9 cellular contexts compared by ENCODE assay signal in genomic region chr9:105243015-105243686, GRCh38. TPM values are rescaled to one million over a fixed set of nuclear protein-coding genes. Genes with fewer than 3 reads are reported as not detected.
DNase-seq lines count a peak whose midpoint lies in the region; ATAC-seq and TF ChIP-seq lines count a peak whose summit lies in the region.
"Had no signal": no experiment of that assay in that cellular context is flagged by ENCODE, and none has a peak within 500 bp of the region (broad histone marks: within the 10 kb centered on the region; RNA-seq: fewer than 3 reads in every experiment).

No MANE protein-coding gene starts in this region.

- peaks cover 28% of the 10 kb centered on the region for H3K4me1 Mint-ChIP-seq in CD8-positive, alpha-beta T cell (ENCODE audit: low read depth)

- H4K20me1 ChIP-seq in SU-DHL-6 (ENCODE audit: low read depth, low read length) = no peaks in the 10 kb centered on the region

- intact Hi-C loops in esophagus squamous epithelium (cut with DNase I) = loop anchor here (10.0 kb wide), 1 partner anchor 172 kb away; no protein-coding TSS in a partner anchor
- intact Hi-C loops in CD8-positive, alpha-beta T cell (cut with DNase I, micrococcal nuclease) = loop anchor here (5.0 kb wide), 5 partner anchors 251 to 1151 kb away; partner anchors contain the start of genes ABCA1 (in 1 of the 2), NIPSNAP3A (in 1 of the 2) and SMC2 (in 1 of the 2)

- no peaks in the 10 kb centered on the region for H3K27me3 ChIP-seq in SU-DHL-6 (ENCODE audit: low read length)
- no peaks in the 10 kb centered on the region for H3K27me3 ChIP-seq in esophagus squamous epithelium
- no peaks in the 10 kb centered on the region for H3K27me3 ChIP-seq in CD8-positive, alpha-beta T cell (ENCODE audit: insufficient read depth, low read length)

- no peak for TF ChIP-seq POLR2A in esophagus squamous epithelium (IDR thresholded peaks at IDR 0.05)

- H3K9me3 ChIP-seq in SU-DHL-6 (ENCODE audit: insufficient read depth, low read length) = no peaks in the 10 kb centered on the region
- no peaks in the 10 kb centered on the region for H3K9me3 ChIP-seq in esophagus squamous epithelium
- no peaks in the 10 kb centered on the region for H3K9me3 ChIP-seq in CD8-positive, alpha-beta T cell (ENCODE audit: low read length)

- peak; percentile 54 for DNase-seq in GM03348 (ENCODE audit: low spot score)
- no peak for DNase-seq in esophagus squamous epithelium (lab: John Stamatoyannopoulos, UW)
- peak; percentile 30 for DNase-seq in pulmonary artery endothelial cell (ENCODE audit: low read depth, low spot score)
- DNase-seq in CD8-positive, alpha-beta T cell = no peak
- no peak for DNase-seq in NCI-H524 (lab: John Stamatoyannopoulos, UW)
- no peak for DNase-seq in AML-193 (lab: John Stamatoyannopoulos, UW)
- DNase-seq: stimulated activated CD4-positive, alpha-beta T cell treated with anti-CD3 and anti-CD28 coated beads, Interleukin-4, amount 100 ng/mL, for 1 hour had no signal

- 51 to 52% methylated on average over 5 of the region's 5 CpGs for WGBS in esophagus squamous epithelium, 2 donors

- H3F3A ChIP-seq in SU-DHL-6 (ENCODE audit: insufficient read depth) = 0 out of 2 replicates have a peak, but pooled peaks cover 2% of the 10 kb centered on the region

- peaks cover 16% of the 10 kb centered on the region for H3K27me3 Mint-ChIP-seq in CD8-positive, alpha-beta T cell (ENCODE audit: low read depth)

- H3K36me3 ChIP-seq in SU-DHL-6 (ENCODE audit: low read length) (no peaks in the 10 kb centered on the region), esophagus squamous epithelium (no peaks in the 10 kb centered on the region)
- no peaks in the 10 kb centered on the region for H3K36me3 ChIP-seq in CD8-positive, alpha-beta T cell (ENCODE audit: insufficient read depth, low read length)

- no peaks in the 10 kb centered on the region for H3K79me2 ChIP-seq in SU-DHL-6 (ENCODE audit: insufficient read depth, low read length)

- peaks cover 3 to 50% (median 3%) of the 10 kb centered on the region in 3 donors for H3K4me1 ChIP-seq in esophagus squamous epithelium
- H3K4me1 ChIP-seq in CD8-positive, alpha-beta T cell (ENCODE audit: insufficient read depth, low read length) = peaks cover 12% of the 10 kb centered on the region

- CTCF ChIA-PET in CD8-positive, alpha-beta T cell (lab: Charles Lee) = no interaction called here

- H3K27ac ChIP-seq in SU-DHL-6 (ENCODE audit: low read depth, low read length) = no peak overlapping the region
- H3K27ac ChIP-seq in esophagus squamous epithelium = peak overlapping the region in 3 of 4 donors; percentile 28 to 95 (median 28)
- no peak overlapping the region for H3K27ac ChIP-seq in CD8-positive, alpha-beta T cell (ENCODE audit: low read depth, low read length)

- H3K9me3 Mint-ChIP-seq in CD8-positive, alpha-beta T cell = no peaks in the 10 kb centered on the region

- peak overlapping the region; percentile 99 for H2AFZ ChIP-seq in SU-DHL-6 (ENCODE audit: low read depth, low read length, severe bottlenecking)

- H3K9me2 ChIP-seq in SU-DHL-6 (replicated peaks; ENCODE audit: insufficient read depth, low read length) = no peaks in the 10 kb centered on the region

- no peak overlapping the region for H3K4me3 ChIP-seq in SU-DHL-6 (ENCODE audit: insufficient read depth, low read length, poor library complexity, severe bottlenecking)
- no peak overlapping the region for H3K4me3 ChIP-seq in esophagus squamous epithelium
- H3K4me3 ChIP-seq in CD8-positive, alpha-beta T cell (ENCODE audit: low read depth, low read length) = no peak overlapping the region

- H3K9ac ChIP-seq in SU-DHL-6 (ENCODE audit: low read length) = no peak overlapping the region

- peaks cover 3% of the 10 kb centered on the region for H3K36me3 Mint-ChIP-seq in CD8-positive, alpha-beta T cell

- no peak for TF ChIP-seq CTCF in SU-DHL-6 (IDR thresholded peaks at IDR 0.05; ENCODE audit: insufficient read depth, low read length, poor library complexity, severe bottlenecking)
- no peak for TF ChIP-seq CTCF in esophagus squamous epithelium (IDR thresholded peaks at IDR 0.05)
- no peak for TF ChIP-seq CTCF in CD8-positive, alpha-beta T cell (IDR thresholded peaks at IDR 0.05)

- POLR2A ChIA-PET in CD8-positive, alpha-beta T cell (lab: Charles Lee) = interaction anchor here (1.7 to 2.2 kb wide), 3 partner anchors 9 to 495 kb away, joined by 6 to 9 read pairs (median 9); partner anchors contain the start of gene NIPSNAP3A

- H3K4me3 Mint-ChIP-seq in CD8-positive, alpha-beta T cell = no peak overlapping the region

- ATAC-seq in CD8-positive, alpha-beta T cell = no peak
- no peak for ATAC-seq in GM21576 (IDR thresholded peaks at IDR 0.05; ENCODE audit: unreplicated experiment)

- peak overlapping the region; percentile 81 for H3K4me2 ChIP-seq in SU-DHL-6 (ENCODE audit: low read depth, low read length, poor library complexity, severe bottlenecking)

- no peak overlapping the region for H3K27ac Mint-ChIP-seq in CD8-positive, alpha-beta T cell

RNA-seq across cellular contexts. Expression of gene SLC44A1, which starts 1.3 kb away (rescaled TPM):
- total RNA-seq in esophagus squamous epithelium (10 to 100 TPM; 19.9 to 52.9 (median 37.8) TPM), pulmonary artery endothelial cell (74.9 and 79.0 TPM in 2 replicates)
- total RNA-seq in CD8-positive, alpha-beta T cell = 1 to 10 TPM; 2.4 to 2.5 TPM

Comparison
In these comparisons a context has a peak if more than half of its experiments do, and no peak if none do; other contexts are left out.
1. DNase-seq: peak in GM03348 (single experiment) and pulmonary artery endothelial cell (single experiment); none in esophagus squamous epithelium (single experiment), CD8-positive, alpha-beta T cell (0 of 7), NCI-H524 (0 of 2) and AML-193 (0 of 2).
2. H3K27ac ChIP-seq: peak in esophagus squamous epithelium (3 of 4); none in SU-DHL-6 (single experiment) and CD8-positive, alpha-beta T cell (single experiment).
3. RNA of gene SLC44A1, which starts 1.3 kb away (total RNA-seq): 74.9 to 79.0 TPM in pulmonary artery endothelial cell and 19.9 to 52.9 TPM in esophagus squamous epithelium; 2.4 to 2.5 TPM in CD8-positive, alpha-beta T cell; every median in the first group is over 4 times any median in the second.